In the genomic region with DNA sequence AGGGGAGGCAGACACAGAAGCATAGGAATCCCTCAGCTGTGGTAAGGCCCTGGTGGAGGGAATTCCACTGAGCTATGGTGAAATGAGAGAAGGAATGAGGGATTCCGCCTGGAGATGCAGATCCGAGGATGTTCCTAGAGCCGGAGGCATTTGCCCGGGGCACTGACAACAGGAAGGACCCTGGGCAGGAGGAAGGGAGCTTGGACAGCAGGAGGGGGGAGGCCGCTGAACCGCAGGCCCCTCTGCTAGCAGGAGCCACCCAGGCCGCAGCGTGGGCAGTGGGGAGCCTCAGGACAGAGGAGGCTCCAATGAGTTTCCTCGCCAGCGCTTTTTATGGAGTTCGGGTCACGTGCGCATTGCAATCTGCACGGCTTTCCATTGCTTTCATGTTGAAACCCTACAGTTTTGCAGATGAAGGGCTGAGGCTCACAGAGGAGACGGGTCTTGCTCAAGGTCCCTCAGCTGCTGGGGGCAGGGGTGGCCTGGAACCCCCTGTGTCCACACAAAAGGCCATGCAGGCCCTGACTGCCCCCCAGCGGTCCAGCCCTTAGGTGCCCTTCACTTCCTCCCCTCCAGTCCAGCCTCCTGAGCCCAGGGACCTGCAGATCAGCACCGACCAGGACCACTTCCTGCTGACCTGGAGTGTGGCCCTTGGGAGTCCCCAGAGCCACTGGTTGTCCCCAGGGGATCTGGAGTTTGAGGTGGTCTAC, we compare ENCODE assay signal across 17 cellular contexts. TPM values are rescaled to one million over a fixed set of nuclear protein-coding genes. Genes with fewer than 3 reads are reported as not detected.
"Had no signal": no experiment of that assay in that cellular context is flagged by ENCODE, and none has a peak within 500 bp of the region (broad histone marks: within the 10 kb centered on the region; RNA-seq: fewer than 3 reads in every experiment).

No MANE protein-coding gene starts in this region.

- H3K79me2 ChIP-seq: hepatocyte had no signal

- H3K4me2 ChIP-seq: hepatocyte had no signal

- H3K27me3 Mint-ChIP-seq: activated CD4-positive, alpha-beta T cell treated with anti-CD3 and anti-CD28 coated beads, Interleukin-2, amount 10 ng/mL, durations not matched to agents 7 days and 5 days had no signal

- H3K4me1 ChIP-seq: left lung, psoas muscle, stomach had no signal

- H3K27ac ChIP-seq: cardiac muscle cell, hepatocyte, left lung, psoas muscle, spleen, stomach, thoracic aorta had no signal

- FAIRE-seq: keratinocyte had no signal

- H3K9me3 ChIP-seq: left lung, psoas muscle, spleen, stomach, thoracic aorta had no signal

- H3K4me3 ChIP-seq: cardiac muscle cell, hepatocyte, left lung, psoas muscle, spleen, stomach, thoracic aorta had no signal

- H3K36me3 ChIP-seq: cardiac muscle cell, thoracic aorta had no signal

- H3K27ac Mint-ChIP-seq: activated CD4-positive, alpha-beta T cell treated with anti-CD3 and anti-CD28 coated beads, Interleukin-2, amount 10 ng/mL, durations not matched to agents 7 days and 5 days; activated naive CD4-positive, alpha-beta T cell treated with anti-CD3 and anti-CD28 coated beads for 36 hours; activated naive CD8-positive, alpha-beta T cell treated with anti-CD3 and anti-CD28 coated beads, Interleukin-2, amount 50 U/mL, for 24 hours; activated T-helper 2 cell treated with anti-CD3 and anti-CD28 coated beads, Interferon-gamma antibody, Interleukin-2, Interleukin-4, amounts not matched to agents 10 μg/mL and 5 μg/mL and 100 μg/mL, durations not matched to agents 14 hours and 24 hours and 36 hours; naive thymus-derived CD8-positive, alpha-beta T cell; T-cell had no signal

- H3K27me3 ChIP-seq: cardiac muscle cell, hepatocyte, spleen had no signal

- H3K36me3 Mint-ChIP-seq: naive thymus-derived CD8-positive, alpha-beta T cell; T-cell had no signal

- H2AFZ ChIP-seq: hepatocyte had no signal

- DNase-seq: activated CD4-positive, alpha-beta T cell treated with anti-CD3 and anti-CD28 coated beads, Interleukin-2, amount 10 ng/mL, durations not matched to agents 7 days and 5 days; activated naive CD4-positive, alpha-beta T cell treated with anti-CD3 and anti-CD28 coated beads for 36 hours; activated naive CD8-positive, alpha-beta T cell treated with anti-CD3 and anti-CD28 coated beads, Interleukin-2, amount 50 U/mL, for 24 hours; left lung; naive thymus-derived CD8-positive, alpha-beta T cell; psoas muscle; spleen; stomach; T-cell; T-helper 9 cell had no signal

- H3K9me3 Mint-ChIP-seq: activated CD4-positive, alpha-beta T cell treated with anti-CD3 and anti-CD28 coated beads, Interleukin-2, amount 10 ng/mL, durations not matched to agents 7 days and 5 days; activated naive CD4-positive, alpha-beta T cell treated with anti-CD3 and anti-CD28 coated beads for 36 hours; activated naive CD8-positive, alpha-beta T cell treated with anti-CD3 and anti-CD28 coated beads, Interleukin-2, amount 50 U/mL, for 24 hours; activated T-helper 2 cell treated with anti-CD3 and anti-CD28 coated beads, Interferon-gamma antibody, Interleukin-2, Interleukin-4, amounts not matched to agents 10 μg/mL and 5 μg/mL and 100 μg/mL, durations not matched to agents 14 hours and 24 hours and 36 hours; naive thymus-derived CD8-positive, alpha-beta T cell; T-cell had no signal

- H3K4me3 Mint-ChIP-seq: activated CD4-positive, alpha-beta T cell treated with anti-CD3 and anti-CD28 coated beads, Interleukin-2, amount 10 ng/mL, durations not matched to agents 7 days and 5 days; activated naive CD4-positive, alpha-beta T cell treated with anti-CD3 and anti-CD28 coated beads for 36 hours; activated naive CD8-positive, alpha-beta T cell treated with anti-CD3 and anti-CD28 coated beads, Interleukin-2, amount 50 U/mL, for 24 hours; naive thymus-derived CD8-positive, alpha-beta T cell; T-cell had no signal

- ATAC-seq: activated naive CD8-positive, alpha-beta T cell treated with anti-CD3 and anti-CD28 coated beads, Interleukin-2, amount 50 U/mL, for 24 hours; esophagus mucosa; left lung; naive thymus-derived CD8-positive, alpha-beta T cell; psoas muscle; sciatic nerve had no signal

- H3K4me1 Mint-ChIP-seq: activated naive CD8-positive, alpha-beta T cell treated with anti-CD3 and anti-CD28 coated beads, Interleukin-2, amount 50 U/mL, for 24 hours; T-cell had no signal

RNA-seq across cellular contexts. Expression of gene CSF2RB, which starts 15.6 kb away (rescaled TPM):
- polyA plus RNA-seq: cardiac muscle cell; hepatocyte; naive thymus-derived CD8-positive, alpha-beta T cell had no signal
